Comparison of ENCODE assay signal across 1 cellular context in genomic region chr17:73230088-73230487, GRCh38.
TF ChIP-seq lines count a peak whose summit lies in the region.

No MANE protein-coding gene starts in this region.

TF ChIP-seq in GM23338, 12 proteins besides CTCF, POLR2A, EP300 and RAD21:
- TF ChIP-seq ZNF331 (CRISPR knock-in tag; IDR thresholded peaks at IDR 0.05; ENCODE audit: low read depth), result no peak
- no peak for TF ChIP-seq ZNF114 (CRISPR knock-in tag; IDR thresholded peaks at IDR 0.05)
- TF ChIP-seq CREB1 (CRISPR knock-in tag; IDR thresholded peaks at IDR 0.05; ENCODE audit: low read depth), result no peak
- TF ChIP-seq ETS1 (IDR thresholded peaks at IDR 0.05), result no peak
- TF ChIP-seq ZNF462 (CRISPR knock-in tag; IDR thresholded peaks at IDR 0.05), result no peak
- TF ChIP-seq REST (IDR thresholded peaks at IDR 0.05; ENCODE audit: unreplicated experiment), result no peak
TF ChIP-seq in GM23338: peak in this region for 0.
